33 cellular contexts compared by ENCODE assay signal in genomic region chr7:108789451-108789850, GRCh38.
"Had no signal": no experiment of that assay in that cellular context is flagged by ENCODE, and none has a peak within 500 bp of the region (broad histone marks: within the 10 kb centered on the region; RNA-seq: fewer than 3 reads in every experiment).

No MANE protein-coding gene starts in this region.

- H3K27me3 ChIP-seq: ascending aorta, cardiac muscle cell had no signal

- H3K4me1 ChIP-seq: ascending aorta had no signal

- DNase-seq: activated CD4-positive, alpha-beta memory T cell treated with anti-CD3 and anti-CD28 coated beads, Interleukin-2, amount 10 ng/mL, durations not matched to agents 7 days and 5 days; activated CD4-positive, alpha-beta T cell treated with anti-CD3 and anti-CD28 coated beads for 1 hour; activated CD4-positive, alpha-beta T cell treated with anti-CD3 and anti-CD28 coated beads for 36 hours; activated CD4-positive, alpha-beta T cell treated with anti-CD3 and anti-CD28 coated beads for 48 hours; activated CD4-positive, alpha-beta T cell treated with anti-CD3 and anti-CD28 coated beads, Interleukin-2, amount 10 ng/mL, durations not matched to agents 7 days and 5 days; activated CD4-positive, alpha-beta T cell treated with anti-CD3 and anti-CD28 coated beads, Interleukin-2, amount 50 U/mL, for 48 hours; activated CD4-positive, CD25-positive, alpha-beta regulatory T cell; activated CD8-positive, alpha-beta memory T cell treated with anti-CD3 and anti-CD28 coated beads for 24 hours; activated CD8-positive, alpha-beta memory T cell treated with anti-CD3 and anti-CD28 coated beads, Interleukin-2, amount 10 ng/mL, durations not matched to agents 7 days and 5 days; activated CD8-positive, alpha-beta memory T cell treated with anti-CD3 and anti-CD28 coated beads, Interleukin-2, amount 50 U/mL, for 48 hours; activated CD8-positive, alpha-beta T cell treated with anti-CD3 and anti-CD28 coated beads, Interleukin-2, amount 10 ng/mL, durations not matched to agents 7 days and 5 days; activated effector memory CD4-positive, alpha-beta T cell treated with Interleukin-2 at 50 U/mL for 16 hours; activated gamma-delta T cell; activated naive CD4-positive, alpha-beta T cell; activated naive CD4-positive, alpha-beta T cell treated with anti-CD3 and anti-CD28 coated beads, Interleukin-2, amount 10 ng/mL, durations not matched to agents 7 days and 5 days; activated naive CD8-positive, alpha-beta T cell treated with anti-CD3 and anti-CD28 coated beads, Interleukin-2, amount 10 ng/mL, durations not matched to agents 7 days and 5 days; activated naive CD8-positive, alpha-beta T cell treated with anti-CD3 and anti-CD28 coated beads, Interleukin-2, amount 50 U/mL, for 24 hours; activated T-cell treated with anti-CD3 and anti-CD28 coated beads, Interleukin-2, amount 50 U/mL, for 24 hours; activated T-cell treated with anti-CD3 and anti-CD28 coated beads, Interleukin-2, amount 50 U/mL, for 48 hours; amygdala; anterior cingulate cortex; caudate nucleus; cerebellar nuclear complex; T-helper 1 cell; T-helper 2 cell; T-helper 9 cell; WERI-Rb-1 had no signal

- H3K27ac ChIP-seq: ascending aorta, cardiac muscle cell, WERI-Rb-1 had no signal

- FAIRE-seq: bronchial epithelial cell, TTC549 had no signal

- H3K4me3 ChIP-seq: ascending aorta, cardiac muscle cell had no signal

- ATAC-seq: activated CD4-positive, alpha-beta T cell treated with anti-CD3 and anti-CD28 coated beads for 36 hours; activated CD4-positive, CD25-positive, alpha-beta regulatory T cell treated with anti-CD3 and anti-CD28 coated beads, Interleukin-2, amount 50 U/mL, for 24 hours; activated CD8-positive, alpha-beta memory T cell treated with anti-CD3 and anti-CD28 coated beads, Interleukin-2, amount 10 ng/mL, durations not matched to agents 7 days and 5 days; activated CD8-positive, alpha-beta T cell treated with anti-CD3 and anti-CD28 coated beads, Interleukin-2, amount 10 ng/mL, durations not matched to agents 7 days and 5 days; activated naive CD8-positive, alpha-beta T cell treated with anti-CD3 and anti-CD28 coated beads, Interleukin-2, amount 50 U/mL, for 24 hours; WTC11 had no signal

- H3K36me3 ChIP-seq: ascending aorta, cardiac muscle cell, WERI-Rb-1 had no signal
